In the genomic region with DNA sequence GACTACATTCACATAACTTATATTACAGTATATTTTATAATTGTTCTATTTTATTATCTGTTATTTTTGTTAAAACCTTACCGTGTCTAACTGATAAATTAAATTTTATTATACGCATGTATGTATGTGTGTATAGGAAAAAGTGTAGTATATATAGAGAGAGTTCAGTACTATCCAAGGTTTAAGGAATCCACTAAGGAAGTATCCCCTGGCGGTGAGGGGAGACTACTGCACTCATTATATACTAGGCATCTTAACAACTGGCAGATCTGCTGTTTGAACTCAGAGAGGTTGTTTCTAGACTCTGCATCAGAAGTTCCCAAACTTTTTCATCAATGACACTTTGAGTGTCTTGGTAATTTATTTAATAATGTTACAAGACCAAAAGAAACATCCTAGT, we compare ENCODE assay signal across 14 cellular contexts.
DNase-seq lines count a peak whose midpoint lies in the region; ATAC-seq and TF ChIP-seq lines count a peak whose summit lies in the region.
"Had no signal": no experiment of that assay in that cellular context is flagged by ENCODE, and none has a peak within 500 bp of the region (broad histone marks: within the 10 kb centered on the region; RNA-seq: fewer than 3 reads in every experiment).

No MANE protein-coding gene starts in this region.

- ATAC-seq in GM18519 (IDR thresholded peaks at IDR 0.05; ENCODE audit: low FRiP score, unreplicated experiment) (peak; percentile 83), HG02870 (IDR thresholded peaks at IDR 0.05; ENCODE audit: unreplicated experiment) (peak; percentile 74)
- ATAC-seq: activated CD8-positive, alpha-beta T cell treated with anti-CD3 and anti-CD28 coated beads for 36 hours; right cardiac atrium had no signal

- H3K4me3 ChIP-seq in astrocyte of the cerebellum (ENCODE audit: low read depth, low read length): no peak overlapping the region
- H3K4me3 ChIP-seq: tibial artery had no signal

- H3K9me3 Mint-ChIP-seq in neural crest cell: no peaks in the 10 kb centered on the region
- peaks cover 0 to 4% (median under 1%) of the 10 kb centered on the region in 6 donors for H3K9me3 Mint-ChIP-seq in immature natural killer cell
- no peaks in the 10 kb centered on the region for H3K9me3 Mint-ChIP-seq in activated naive CD4-positive, alpha-beta T cell treated with anti-CD3 and anti-CD28 coated beads for 36 hours
- H3K9me3 Mint-ChIP-seq: activated CD8-positive, alpha-beta T cell treated with anti-CD3 and anti-CD28 coated beads for 36 hours; activated naive CD8-positive, alpha-beta T cell treated with anti-CD3 and anti-CD28 coated beads, Interleukin-2, amount 10 ng/mL, durations not matched to agents 7 days and 5 days had no signal

- TF ChIP-seq CTCF in astrocyte of the cerebellum (IDR thresholded peaks at IDR 0.05; ENCODE audit: low read depth, low read length, missing control alignments) (peak; percentile 27), neural crest cell (conservative IDR thresholded peaks at IDR 0.05) (peak; percentile 54)

- H3K27me3 Mint-ChIP-seq in neural crest cell (ENCODE audit: low read depth): no peaks in the 10 kb centered on the region
- peaks cover 0 to 2% (median 0%) of the 10 kb centered on the region in 3 donors for H3K27me3 Mint-ChIP-seq in immature natural killer cell (ENCODE audit: low read depth in 3 of 3)
- no peaks in the 10 kb centered on the region for H3K27me3 Mint-ChIP-seq in activated naive CD4-positive, alpha-beta T cell treated with anti-CD3 and anti-CD28 coated beads for 36 hours (ENCODE audit: low read depth)
- H3K27me3 Mint-ChIP-seq: activated CD8-positive, alpha-beta T cell treated with anti-CD3 and anti-CD28 coated beads for 36 hours; activated naive CD8-positive, alpha-beta T cell treated with anti-CD3 and anti-CD28 coated beads, Interleukin-2, amount 10 ng/mL, durations not matched to agents 7 days and 5 days had no signal

- intact Hi-C loops in activated naive CD4-positive, alpha-beta T cell treated with anti-CD3 and anti-CD28 coated beads for 36 hours (cut with micrococcal nuclease): no loop called here

- H3K4me3 Mint-ChIP-seq in neural crest cell: no peak overlapping the region
- no peak overlapping the region for H3K4me3 Mint-ChIP-seq in immature natural killer cell
- H3K4me3 Mint-ChIP-seq in activated naive CD4-positive, alpha-beta T cell treated with anti-CD3 and anti-CD28 coated beads for 36 hours: no peak overlapping the region
- H3K4me3 Mint-ChIP-seq: activated CD8-positive, alpha-beta T cell treated with anti-CD3 and anti-CD28 coated beads for 36 hours; activated naive CD8-positive, alpha-beta T cell treated with anti-CD3 and anti-CD28 coated beads, Interleukin-2, amount 10 ng/mL, durations not matched to agents 7 days and 5 days had no signal

- in situ Hi-C loops in astrocyte of the cerebellum (cut with HindIII; ENCODE audit: low sequenced_read_pairs): no loop called here

- no peaks in the 10 kb centered on the region for H3K36me3 Mint-ChIP-seq in neural crest cell (ENCODE audit: low read depth)
- no peaks in the 10 kb centered on the region for H3K36me3 Mint-ChIP-seq in immature natural killer cell
- H3K36me3 Mint-ChIP-seq in activated naive CD4-positive, alpha-beta T cell treated with anti-CD3 and anti-CD28 coated beads for 36 hours (ENCODE audit: low read depth): no peaks in the 10 kb centered on the region
- H3K36me3 Mint-ChIP-seq: activated naive CD8-positive, alpha-beta T cell treated with anti-CD3 and anti-CD28 coated beads, Interleukin-2, amount 10 ng/mL, durations not matched to agents 7 days and 5 days had no signal

- H3K27ac Mint-ChIP-seq in neural crest cell (ENCODE audit: unreplicated experiment): no peak overlapping the region
- H3K27ac Mint-ChIP-seq in immature natural killer cell: no peak overlapping the region
- no peak overlapping the region for H3K27ac Mint-ChIP-seq in activated naive CD4-positive, alpha-beta T cell treated with anti-CD3 and anti-CD28 coated beads for 36 hours
- H3K27ac Mint-ChIP-seq: activated CD8-positive, alpha-beta T cell treated with anti-CD3 and anti-CD28 coated beads for 36 hours; activated naive CD8-positive, alpha-beta T cell treated with anti-CD3 and anti-CD28 coated beads, Interleukin-2, amount 10 ng/mL, durations not matched to agents 7 days and 5 days had no signal

- CTCF ChIA-PET in activated naive CD4-positive, alpha-beta T cell treated with anti-CD3 and anti-CD28 coated beads for 36 hours (lab: Charles Lee): no interaction called here

- H3K4me1 Mint-ChIP-seq in neural crest cell (no peaks in the 10 kb centered on the region), immature natural killer cell (no peaks in the 10 kb centered on the region)
- H3K4me1 Mint-ChIP-seq in activated naive CD4-positive, alpha-beta T cell treated with anti-CD3 and anti-CD28 coated beads for 36 hours (ENCODE audit: low read depth): no peaks in the 10 kb centered on the region
- H3K4me1 Mint-ChIP-seq: activated naive CD8-positive, alpha-beta T cell treated with anti-CD3 and anti-CD28 coated beads, Interleukin-2, amount 10 ng/mL, durations not matched to agents 7 days and 5 days had no signal

- DNase-seq in astrocyte of the cerebellum (ENCODE audit: low read depth) (no peak), neural crest cell (ENCODE audit: low read depth, low spot score) (no peak), immature natural killer cell (no peak), HCEC 1CT (no peak)
- DNase-seq in activated naive CD4-positive, alpha-beta T cell treated with anti-CD3 and anti-CD28 coated beads for 36 hours: no peak
- DNase-seq: activated CD8-positive, alpha-beta T cell treated with anti-CD3 and anti-CD28 coated beads for 36 hours; activated naive CD8-positive, alpha-beta T cell treated with anti-CD3 and anti-CD28 coated beads, Interleukin-2, amount 10 ng/mL, durations not matched to agents 7 days and 5 days; hippocampal formation; NCI-H446; right cardiac atrium; SW 1271; tibial artery had no signal
